In the genomic region with DNA sequence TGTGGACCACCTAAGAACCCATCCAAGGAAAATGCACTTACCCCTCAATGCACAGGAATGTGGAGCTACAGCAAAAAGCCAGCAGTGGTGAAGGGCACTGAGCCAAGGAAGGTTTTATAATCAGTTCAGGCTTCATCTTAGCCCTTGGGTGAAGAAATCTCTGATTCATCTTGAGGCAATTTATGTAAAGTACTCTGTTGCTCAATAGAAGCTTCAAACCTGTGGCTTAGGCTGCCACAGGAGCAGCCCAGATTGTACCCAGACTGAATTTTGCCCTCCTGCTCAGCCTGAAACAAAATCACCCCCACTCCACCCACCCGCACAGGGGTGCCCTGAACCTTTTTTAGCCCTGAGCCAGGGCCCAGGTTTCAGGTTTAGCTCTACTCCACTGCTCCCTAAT, we compare ENCODE assay signal across 10 cellular contexts. TPM values are rescaled to one million over a fixed set of nuclear protein-coding genes. Genes with fewer than 3 reads are reported as not detected.
DNase-seq lines count a peak whose midpoint lies in the region; TF ChIP-seq lines count a peak whose summit lies in the region.
"Had no signal": no experiment of that assay in that cellular context is flagged by ENCODE, and none has a peak within 500 bp of the region (broad histone marks: within the 10 kb centered on the region; RNA-seq: fewer than 3 reads in every experiment).

A gene (minus strand): TSS at position 111 of the 400 bp plus-strand sequence. CDS start 1,029 bp downstream, outside the sequence.

- H3K27ac ChIP-seq in skeletal muscle tissue (ENCODE audit: low read depth, low read length) (no peak within 1 kb of the TSS), Karpas-422 (ENCODE audit: low read length) (no peak within 1 kb of the TSS)

- no peaks in the 10 kb centered on the region for H3K9me3 Mint-ChIP-seq in Caco-2 (ENCODE audit: unreplicated experiment)

- no peaks in the 10 kb centered on the region for H3K9me2 ChIP-seq in Karpas-422 (replicated peaks; ENCODE audit: insufficient read depth, low read length)

- no peak within 1 kb of the TSS for H2AFZ ChIP-seq in Karpas-422 (ENCODE audit: low read length)

- H3K27me3 ChIP-seq in skeletal muscle tissue (ENCODE audit: control insufficient read depth in 3 of 3, insufficient read depth in 3 of 3, low read length in 3 of 3) (peaks cover 0 to 3% (median 0%) of the 10 kb centered on the region in 3 donors), Caco-2 (replicated peaks; ENCODE audit: control insufficient read depth, insufficient read depth, low read length) (no peaks in the 10 kb centered on the region), Karpas-422 (ENCODE audit: low read length) (no peaks in the 10 kb centered on the region)

- no peaks in the 10 kb centered on the region for H4K20me1 ChIP-seq in Karpas-422 (ENCODE audit: insufficient read depth, low read depth, low read length)

- no peak for TF ChIP-seq CTCF in Caco-2 (IDR thresholded peaks at IDR 0.05; ENCODE audit: insufficient read depth in 1 of 2, low read depth in 1 of 2, low read length in 1 of 2, severe bottlenecking in 1 of 2, unreplicated experiment in 1 of 2)

- no peak within 1 kb of the TSS for H3K4me2 ChIP-seq in Karpas-422 (ENCODE audit: low read depth, low read length, poor library complexity, severe bottlenecking)

- H3K27me3 Mint-ChIP-seq in Caco-2 (ENCODE audit: insufficient read depth, unreplicated experiment) = peaks cover 7% of the 10 kb centered on the region

- H3K4me1 Mint-ChIP-seq in Caco-2 (ENCODE audit: low read depth, unreplicated experiment) = no peaks in the 10 kb centered on the region
- H3K4me1 Mint-ChIP-seq: activated CD8-positive, alpha-beta memory T cell treated with anti-CD3 and anti-CD28 coated beads, Interleukin-2, amount 10 ng/mL, durations not matched to agents 7 days and 5 days had no signal

- CTCF ChIA-PET in Caco-2 (lab: Charles Lee) = interaction anchor here (1.0 kb wide), 1 partner anchor 20 kb away, joined by 3 read pairs; no protein-coding TSS in a partner anchor

- H3K4me3 Mint-ChIP-seq in Caco-2 (ENCODE audit: unreplicated experiment) = no peak within 1 kb of the TSS
- H3K4me3 Mint-ChIP-seq: activated CD8-positive, alpha-beta memory T cell treated with anti-CD3 and anti-CD28 coated beads, Interleukin-2, amount 10 ng/mL, durations not matched to agents 7 days and 5 days had no signal

- POLR2A ChIA-PET in Caco-2 (lab: Charles Lee) = no interaction called here

- no peaks in the 10 kb centered on the region for H3K36me3 ChIP-seq in skeletal muscle tissue (ENCODE audit: control insufficient read depth in 3 of 3, insufficient read depth in 3 of 3, low read length in 3 of 3)
- no peaks in the 10 kb centered on the region for H3K36me3 ChIP-seq in Caco-2 (ENCODE audit: control insufficient read depth, insufficient read depth, low read length)
- H3K36me3 ChIP-seq in Karpas-422 (ENCODE audit: insufficient read depth, low read length) = no peaks in the 10 kb centered on the region

- H3K4me3 ChIP-seq in skeletal muscle tissue (ENCODE audit: low read length in 3 of 3) (no peak within 1 kb of the TSS), Caco-2 (ENCODE audit: low read depth, low read length) (no peak within 1 kb of the TSS), Karpas-422 (ENCODE audit: low read length) (no peak within 1 kb of the TSS)

- no TSS peak for BruUV-seq in Caco-2 (replicated peaks; lab: Mats Ljungman, UMichigan)

- peaks cover 0 to under 1% (median 0%) of the 10 kb centered on the region in 3 donors for H3K9me3 ChIP-seq in skeletal muscle tissue (ENCODE audit: control insufficient read depth in 3 of 3, low read length in 3 of 3)
- H3K9me3 ChIP-seq in Caco-2 = no peaks in the 10 kb centered on the region
- H3K9me3 ChIP-seq in Karpas-422 (ENCODE audit: low read length) = no peaks in the 10 kb centered on the region

- no peaks in the 10 kb centered on the region for H3K36me3 Mint-ChIP-seq in Caco-2 (ENCODE audit: insufficient read depth, unreplicated experiment)
- H3K36me3 Mint-ChIP-seq: activated CD8-positive, alpha-beta memory T cell treated with anti-CD3 and anti-CD28 coated beads, Interleukin-2, amount 10 ng/mL, durations not matched to agents 7 days and 5 days had no signal

- H3K9ac ChIP-seq in skeletal muscle tissue (ENCODE audit: low read depth in 1 of 3, low read length in 3 of 3) = no peak within 1 kb of the TSS
- H3K9ac ChIP-seq in Karpas-422 (ENCODE audit: low read length) = no peak within 1 kb of the TSS

- intact Hi-C loops in Caco-2 (cut with micrococcal nuclease; ENCODE audit: unreplicated experiment) = no loop called here

- DNase-seq in H4 (ENCODE audit: low spot score) = peak; percentile 90
- peak; percentile 70 for DNase-seq in SIG-M5 (lab: John Stamatoyannopoulos, UW)
- DNase-seq in fibroblast of the conjunctiva (ENCODE audit: low read depth) = peak; percentile 40
- DNase-seq in G401 (ENCODE audit: low spot score) = no peak
- DNase-seq in Caco-2 = no peak
- DNase-seq in Karpas-422 = no peak
- DNase-seq in NCI-H1105 treated with DMSO at 0.1 percent for 48 hours (lab: John Stamatoyannopoulos, UW) = no peak
- DNase-seq: activated CD8-positive, alpha-beta memory T cell treated with anti-CD3 and anti-CD28 coated beads, Interleukin-2, amount 10 ng/mL, durations not matched to agents 7 days and 5 days; NCI-H187 had no signal

- no peak within 1 kb of the TSS for H3K27ac Mint-ChIP-seq in Caco-2 (ENCODE audit: unreplicated experiment)
- H3K27ac Mint-ChIP-seq: activated CD8-positive, alpha-beta memory T cell treated with anti-CD3 and anti-CD28 coated beads, Interleukin-2, amount 10 ng/mL, durations not matched to agents 7 days and 5 days had no signal

- H3K4me1 ChIP-seq in skeletal muscle tissue (ENCODE audit: control insufficient read depth in 3 of 3, insufficient read depth in 3 of 3, low read length in 3 of 3) (no peaks in the 10 kb centered on the region), Caco-2 (no peaks in the 10 kb centered on the region), Karpas-422 (ENCODE audit: low read length) (no peaks in the 10 kb centered on the region)

- H3K79me2 ChIP-seq in Karpas-422 (ENCODE audit: low read length) = no peaks in the 10 kb centered on the region

- in situ Hi-C loops in G401 (cut with HindIII; ENCODE audit: low sequenced_read_pairs) = no loop called here

RNA-seq across cellular contexts. Expression of the gene that starts here (rescaled TPM):
- not detected in 2 replicates for total RNA-seq in H4 (2014; rRNA removed; shearing (Covaris generic))
- total RNA-seq in skeletal muscle tissue = 23.0 TPM
- not detected in 2 replicates for total RNA-seq in G401 (2014; rRNA removed; shearing (Covaris generic))
- not detected in 2 replicates for total RNA-seq in Caco-2 (2022)
- not detected in 2 replicates for total RNA-seq in Karpas-422 (2014; rRNA removed; shearing (Covaris generic); ENCODE audit: low replicate concordance)
- total RNA-seq: activated CD8-positive, alpha-beta memory T cell treated with anti-CD3 and anti-CD28 coated beads, Interleukin-2, amount 10 ng/mL, durations not matched to agents 7 days and 5 days had no signal

Comparison
In these comparisons a context has a peak if more than half of its experiments do, and no peak if none do; other contexts are left out.
1. RNA of the gene that starts here (total RNA-seq): 23.0 TPM in skeletal muscle tissue (single experiment); not detected in H4, not detected in G401, not detected in Caco-2 and not detected in Karpas-422; every median in the first group is over 10 times any median in the second.
2. Peak in DNase-seq in H4; RNA of the gene not detected or under 1 TPM.
3. DNase-seq: peak in SIG-M5 (single experiment) and fibroblast of the conjunctiva (single experiment); none in G401 (single experiment), Caco-2 (0 of 2), Karpas-422 (single experiment) and NCI-H1105 treated with DMSO at 0.1 percent for 48 hours (single experiment).